ENCODE assay signal across 9 cellular contexts in the genomic region with DNA sequence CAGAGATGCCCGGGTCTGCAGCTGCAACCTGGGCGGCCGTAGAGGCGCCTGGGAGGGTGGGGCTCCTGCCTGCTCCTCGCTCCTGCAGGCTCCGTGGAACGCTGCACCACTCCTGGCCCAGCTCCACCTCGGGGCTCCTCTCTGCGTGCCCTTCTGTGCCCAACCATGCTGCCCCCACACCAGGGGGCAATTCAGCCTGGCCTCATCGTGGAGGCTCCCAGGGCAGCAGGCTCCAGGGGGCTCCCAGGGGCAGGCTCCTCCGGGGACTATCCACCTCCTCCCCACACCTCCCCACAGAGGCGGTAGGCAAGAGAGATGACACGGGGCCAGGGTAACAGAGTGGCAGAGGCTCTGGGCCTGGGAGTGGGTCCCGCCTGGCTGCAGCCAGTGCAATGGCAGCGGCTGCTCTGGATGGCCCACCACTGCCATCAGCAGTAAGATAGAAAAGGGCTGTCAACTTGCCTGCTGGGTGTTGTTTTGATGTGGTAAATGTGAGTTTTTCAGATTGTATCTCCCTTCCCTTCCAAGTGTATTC. TPM values are rescaled to one million over a fixed set of nuclear protein-coding genes. Genes with fewer than 3 reads are reported as not detected.
DNase-seq lines count a peak whose midpoint lies in the region; TF ChIP-seq lines count a peak whose summit lies in the region.
"Had no signal": no experiment of that assay in that cellular context is flagged by ENCODE, and none has a peak within 500 bp of the region (broad histone marks: within the 10 kb centered on the region; RNA-seq: fewer than 3 reads in every experiment).

No MANE protein-coding gene starts in this region.

- H3K9me3 Mint-ChIP-seq in T-helper 1 cell treated with Interleukin-12 subunit alpha and Interleukin-12 subunit beta and Interleukin-4 antibody, amounts not matched to agents 30 μg/mL and 1 μg/mL, for 36 hours = no peaks in the 10 kb centered on the region
- no peaks in the 10 kb centered on the region for H3K9me3 Mint-ChIP-seq in dendritic cell treated with granulocyte-macrophage colony-stimulating factor and Interleukin-4, amounts not matched to agents 40 ng/mL and 50 ng/mL, for 4 days
- H3K9me3 Mint-ChIP-seq in Caco-2 (ENCODE audit: unreplicated experiment) = no peaks in the 10 kb centered on the region
- H3K9me3 Mint-ChIP-seq: memory B cell had no signal

- H3K4me1 Mint-ChIP-seq in T-helper 1 cell treated with Interleukin-12 subunit alpha and Interleukin-12 subunit beta and Interleukin-4 antibody, amounts not matched to agents 30 μg/mL and 1 μg/mL, for 36 hours (ENCODE audit: low read depth) = peaks cover 73% of the 10 kb centered on the region
- peaks cover 28% of the 10 kb centered on the region for H3K4me1 Mint-ChIP-seq in dendritic cell treated with granulocyte-macrophage colony-stimulating factor and Interleukin-4, amounts not matched to agents 40 ng/mL and 50 ng/mL, for 4 days (ENCODE audit: low read depth)
- H3K4me1 Mint-ChIP-seq in Caco-2 (ENCODE audit: low read depth, unreplicated experiment) = no peaks in the 10 kb centered on the region

- H3K4me1 ChIP-seq in Caco-2 = no peaks in the 10 kb centered on the region

- TF ChIP-seq CTCF in Caco-2 (IDR thresholded peaks at IDR 0.05; ENCODE audit: insufficient read depth in 1 of 2, low read depth in 1 of 2, low read length in 1 of 2, severe bottlenecking in 1 of 2, unreplicated experiment in 1 of 2) = no peak

- no peaks in the 10 kb centered on the region for H3K9me3 ChIP-seq in Caco-2
- H3K9me3 ChIP-seq: SK-N-SH had no signal

- H3K27me3 ChIP-seq in Caco-2 (replicated peaks; ENCODE audit: control insufficient read depth, insufficient read depth, low read length) = no peaks in the 10 kb centered on the region

- DNase-seq in activated T-cell treated with anti-CD3 and anti-CD28 coated beads for 48 hours (ENCODE audit: low read depth) = peak; percentile 40
- peak; percentile 37 to 80 (median 64) for DNase-seq in stimulated activated naive CD4-positive, alpha-beta T cell (lab: John Stamatoyannopoulos, UW)
- no peak for DNase-seq in COLO829 (ENCODE audit: low spot score)
- no peak for DNase-seq in amniotic stem cell (lab: John Stamatoyannopoulos, UW)
- DNase-seq in Caco-2 = no peak
- DNase-seq: SK-N-SH had no signal

- BruUV-seq in Caco-2 (replicated peaks; lab: Mats Ljungman, UMichigan) = no TSS peak

- no peaks in the 10 kb centered on the region for H3K36me3 ChIP-seq in Caco-2 (ENCODE audit: control insufficient read depth, insufficient read depth, low read length)

- H3K27me3 Mint-ChIP-seq in T-helper 1 cell treated with Interleukin-12 subunit alpha and Interleukin-12 subunit beta and Interleukin-4 antibody, amounts not matched to agents 30 μg/mL and 1 μg/mL, for 36 hours (ENCODE audit: low read depth) = no peaks in the 10 kb centered on the region
- H3K27me3 Mint-ChIP-seq in dendritic cell treated with granulocyte-macrophage colony-stimulating factor and Interleukin-4, amounts not matched to agents 40 ng/mL and 50 ng/mL, for 4 days = no peaks in the 10 kb centered on the region
- H3K27me3 Mint-ChIP-seq in Caco-2 (ENCODE audit: insufficient read depth, unreplicated experiment) = peaks cover 4% of the 10 kb centered on the region
- H3K27me3 Mint-ChIP-seq: memory B cell had no signal

- peak overlapping the region; percentile 73 for H3K4me3 Mint-ChIP-seq in T-helper 1 cell treated with Interleukin-12 subunit alpha and Interleukin-12 subunit beta and Interleukin-4 antibody, amounts not matched to agents 30 μg/mL and 1 μg/mL, for 36 hours
- no peak overlapping the region for H3K4me3 Mint-ChIP-seq in dendritic cell treated with granulocyte-macrophage colony-stimulating factor and Interleukin-4, amounts not matched to agents 40 ng/mL and 50 ng/mL, for 4 days
- H3K4me3 Mint-ChIP-seq in Caco-2 (ENCODE audit: unreplicated experiment) = no peak overlapping the region
- H3K4me3 Mint-ChIP-seq: memory B cell had no signal

- CTCF ChIA-PET in Caco-2 (lab: Charles Lee) = no interaction called here

- peak overlapping the region; percentile 97 for H3K27ac Mint-ChIP-seq in T-helper 1 cell treated with Interleukin-12 subunit alpha and Interleukin-12 subunit beta and Interleukin-4 antibody, amounts not matched to agents 30 μg/mL and 1 μg/mL, for 36 hours
- peak overlapping the region; percentile 35 for H3K27ac Mint-ChIP-seq in dendritic cell treated with granulocyte-macrophage colony-stimulating factor and Interleukin-4, amounts not matched to agents 40 ng/mL and 50 ng/mL, for 4 days
- H3K27ac Mint-ChIP-seq in Caco-2 (ENCODE audit: unreplicated experiment) = no peak overlapping the region
- H3K27ac Mint-ChIP-seq: memory B cell had no signal

- POLR2A ChIA-PET in Caco-2 (lab: Charles Lee) = no interaction called here

- H3K36me3 Mint-ChIP-seq in T-helper 1 cell treated with Interleukin-12 subunit alpha and Interleukin-12 subunit beta and Interleukin-4 antibody, amounts not matched to agents 30 μg/mL and 1 μg/mL, for 36 hours (ENCODE audit: low read depth) = peaks cover 12% of the 10 kb centered on the region
- peaks cover 31% of the 10 kb centered on the region for H3K36me3 Mint-ChIP-seq in dendritic cell treated with granulocyte-macrophage colony-stimulating factor and Interleukin-4, amounts not matched to agents 40 ng/mL and 50 ng/mL, for 4 days (ENCODE audit: low read depth)
- no peaks in the 10 kb centered on the region for H3K36me3 Mint-ChIP-seq in Caco-2 (ENCODE audit: insufficient read depth, unreplicated experiment)
- H3K36me3 Mint-ChIP-seq: memory B cell had no signal

- H3K4me3 ChIP-seq in Caco-2 (ENCODE audit: low read depth, low read length) = no peak overlapping the region

- intact Hi-C loops in dendritic cell treated with granulocyte-macrophage colony-stimulating factor and Interleukin-4, amounts not matched to agents 40 ng/mL and 50 ng/mL, for 4 days (cut with micrococcal nuclease) = no loop called here
- intact Hi-C loops in Caco-2 (cut with micrococcal nuclease; ENCODE audit: unreplicated experiment) = no loop called here

RNA-seq across cellular contexts. Expression of a gene that starts 22.4 kb away (rescaled TPM):
- total RNA-seq in Caco-2 (2022) = 0.07 and 0.11 TPM in 2 replicates

Comparison
In these comparisons a context has a peak if more than half of its experiments do, and no peak if none do; other contexts are left out.
1. DNase-seq: peak in activated T-cell treated with anti-CD3 and anti-CD28 coated beads for 48 hours (single experiment) and stimulated activated naive CD4-positive, alpha-beta T cell (6 of 6); none in COLO829 (single experiment), amniotic stem cell (single experiment) and Caco-2 (0 of 2).